1 cellular context compared by ENCODE assay signal in the genomic region with DNA sequence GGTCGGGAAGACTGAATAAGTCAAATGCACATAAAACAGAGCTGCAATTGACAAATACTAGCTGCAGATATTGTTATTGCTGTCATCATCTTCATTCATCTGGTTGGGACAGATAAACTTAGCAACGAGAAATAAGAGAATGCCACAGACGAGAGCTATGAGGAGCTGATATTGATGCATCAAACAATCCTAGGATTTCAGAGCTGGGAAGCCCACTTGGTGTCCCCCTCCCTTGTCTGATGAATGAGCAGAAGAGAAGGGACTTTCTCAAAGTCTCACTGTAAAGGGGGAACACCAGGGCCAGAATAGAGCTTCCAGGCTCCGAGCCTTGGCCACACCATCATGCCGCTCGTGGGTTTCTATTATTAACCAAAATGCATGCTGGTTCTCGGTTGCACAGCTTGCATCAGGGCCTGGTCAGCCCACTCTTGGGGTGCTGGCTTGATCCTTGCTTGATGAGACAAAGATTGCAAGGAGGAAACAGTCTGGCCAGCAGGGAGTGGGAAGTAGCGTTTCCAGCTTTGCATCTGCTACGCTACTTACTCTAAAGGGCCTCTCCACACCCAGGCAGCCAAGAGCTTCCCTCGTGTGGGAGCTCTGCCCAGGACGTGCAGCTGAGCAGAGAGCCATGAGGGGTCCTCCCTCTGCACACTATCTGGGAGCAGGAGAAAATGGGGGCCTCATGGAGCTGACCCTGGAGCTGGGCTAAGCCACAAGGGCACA.
TF ChIP-seq lines count a peak whose summit lies in the region.

No MANE protein-coding gene starts in this region.

TF ChIP-seq in K562, 482 proteins besides CTCF, POLR2A, EP300 and RAD21 (continued from another document):
- TF ChIP-seq, protein P1, sequence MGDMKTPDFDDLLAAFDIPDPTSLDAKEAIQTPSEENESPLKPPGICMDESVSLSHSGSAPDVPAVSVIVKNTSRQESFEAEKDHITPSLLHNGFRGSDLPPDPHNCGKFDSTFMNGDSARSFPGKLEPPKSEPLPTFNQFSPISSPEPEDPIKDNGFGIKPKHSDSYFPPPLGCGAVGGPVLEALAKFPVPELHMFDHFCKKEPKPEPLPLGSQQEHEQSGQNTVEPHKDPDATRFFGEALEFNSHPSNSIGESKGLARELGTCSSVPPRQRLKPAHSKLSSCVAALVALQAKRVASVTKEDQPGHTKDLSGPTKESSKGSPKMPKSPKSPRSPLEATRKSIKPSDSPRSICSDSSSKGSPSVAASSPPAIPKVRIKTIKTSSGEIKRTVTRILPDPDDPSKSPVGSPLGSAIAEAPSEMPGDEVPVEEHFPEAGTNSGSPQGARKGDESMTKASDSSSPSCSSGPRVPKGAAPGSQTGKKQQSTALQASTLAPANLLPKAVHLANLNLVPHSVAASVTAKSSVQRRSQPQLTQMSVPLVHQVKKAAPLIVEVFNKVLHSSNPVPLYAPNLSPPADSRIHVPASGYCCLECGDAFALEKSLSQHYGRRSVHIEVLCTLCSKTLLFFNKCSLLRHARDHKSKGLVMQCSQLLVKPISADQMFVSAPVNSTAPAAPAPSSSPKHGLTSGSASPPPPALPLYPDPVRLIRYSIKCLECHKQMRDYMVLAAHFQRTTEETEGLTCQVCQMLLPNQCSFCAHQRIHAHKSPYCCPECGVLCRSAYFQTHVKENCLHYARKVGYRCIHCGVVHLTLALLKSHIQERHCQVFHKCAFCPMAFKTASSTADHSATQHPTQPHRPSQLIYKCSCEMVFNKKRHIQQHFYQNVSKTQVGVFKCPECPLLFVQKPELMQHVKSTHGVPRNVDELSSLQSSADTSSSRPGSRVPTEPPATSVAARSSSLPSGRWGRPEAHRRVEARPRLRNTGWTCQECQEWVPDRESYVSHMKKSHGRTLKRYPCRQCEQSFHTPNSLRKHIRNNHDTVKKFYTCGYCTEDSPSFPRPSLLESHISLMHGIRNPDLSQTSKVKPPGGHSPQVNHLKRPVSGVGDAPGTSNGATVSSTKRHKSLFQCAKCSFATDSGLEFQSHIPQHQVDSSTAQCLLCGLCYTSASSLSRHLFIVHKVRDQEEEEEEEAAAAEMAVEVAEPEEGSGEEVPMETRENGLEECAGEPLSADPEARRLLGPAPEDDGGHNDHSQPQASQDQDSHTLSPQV (IDR thresholded peaks at IDR 0.05): no peak
- TF ChIP-seq, protein P2, sequence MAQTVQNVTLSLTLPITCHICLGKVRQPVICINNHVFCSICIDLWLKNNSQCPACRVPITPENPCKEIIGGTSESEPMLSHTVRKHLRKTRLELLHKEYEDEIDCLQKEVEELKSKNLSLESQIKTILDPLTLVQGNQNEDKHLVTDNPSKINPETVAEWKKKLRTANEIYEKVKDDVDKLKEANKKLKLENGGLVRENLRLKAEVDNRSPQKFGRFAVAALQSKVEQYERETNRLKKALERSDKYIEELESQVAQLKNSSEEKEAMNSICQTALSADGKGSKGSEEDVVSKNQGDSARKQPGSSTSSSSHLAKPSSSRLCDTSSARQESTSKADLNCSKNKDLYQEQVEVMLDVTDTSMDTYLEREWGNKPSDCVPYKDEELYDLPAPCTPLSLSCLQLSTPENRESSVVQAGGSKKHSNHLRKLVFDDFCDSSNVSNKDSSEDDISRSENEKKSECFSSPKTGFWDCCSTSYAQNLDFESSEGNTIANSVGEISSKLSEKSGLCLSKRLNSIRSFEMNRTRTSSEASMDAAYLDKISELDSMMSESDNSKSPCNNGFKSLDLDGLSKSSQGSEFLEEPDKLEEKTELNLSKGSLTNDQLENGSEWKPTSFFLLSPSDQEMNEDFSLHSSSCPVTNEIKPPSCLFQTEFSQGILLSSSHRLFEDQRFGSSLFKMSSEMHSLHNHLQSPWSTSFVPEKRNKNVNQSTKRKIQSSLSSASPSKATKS (CRISPR knock-in tag; IDR thresholded peaks at IDR 0.05): no peak
- TF ChIP-seq ZNF431 (CRISPR knock-in tag; IDR thresholded peaks at IDR 0.05) (no peak), PHB2 (IDR thresholded peaks at IDR 0.05; ENCODE audit: low read depth) (no peak), C11orf30 (IDR thresholded peaks at IDR 0.05; ENCODE audit: low read depth) (no peak)
TF ChIP-seq in K562: peak in this region for 0.
